ENCODE assay signal across 8 cellular contexts in the genomic region with DNA sequence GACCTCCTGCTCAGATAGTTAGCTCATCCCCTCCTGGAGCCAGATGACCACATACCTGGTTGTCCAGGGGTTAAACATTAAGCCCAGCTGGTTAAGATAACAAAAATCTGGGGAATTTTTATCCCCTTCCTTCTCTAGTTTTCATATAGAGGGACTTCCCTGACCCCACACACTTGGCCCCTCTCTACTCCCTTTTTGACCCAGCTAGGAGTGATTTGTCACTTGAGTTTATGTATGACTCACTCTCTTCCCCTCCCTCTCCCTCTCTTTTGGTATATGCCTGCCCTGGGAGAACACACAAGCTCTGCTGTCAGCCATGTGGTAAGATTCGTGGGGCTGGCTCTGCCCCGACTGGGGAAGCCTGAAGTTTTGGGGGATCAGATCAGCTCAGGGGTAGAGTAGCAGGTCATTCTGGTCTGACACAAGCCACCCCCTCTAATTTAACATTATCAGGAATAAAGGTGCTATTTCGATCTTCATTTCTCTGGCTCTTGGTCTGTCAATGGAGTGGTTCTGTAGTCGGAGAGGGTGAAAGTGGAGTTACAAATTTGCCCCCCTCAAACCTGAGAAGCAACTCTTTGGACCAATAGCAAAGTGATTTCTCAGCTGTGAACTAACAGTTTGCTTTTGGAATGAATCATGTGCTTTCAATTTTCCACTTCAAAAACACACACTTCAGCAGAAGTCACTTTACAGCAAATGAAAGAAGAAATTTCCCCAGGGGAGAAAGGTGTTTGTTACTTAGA.
DNase-seq lines count a peak whose midpoint lies in the region; ATAC-seq lines count a peak whose summit lies in the region.

No MANE protein-coding gene starts in this region.

- H3K27me3 Mint-ChIP-seq in activated naive CD8-positive, alpha-beta T cell treated with anti-CD3 and anti-CD28 coated beads, Interleukin-2, amount 50 U/mL, for 24 hours = peaks cover 12% of the 10 kb centered on the region

- peaks cover 16% of the 10 kb centered on the region for H3K4me1 Mint-ChIP-seq in activated naive CD8-positive, alpha-beta T cell treated with anti-CD3 and anti-CD28 coated beads, Interleukin-2, amount 50 U/mL, for 24 hours

- H3K4me2 ChIP-seq in neuronal stem cell (ENCODE audit: insufficient read depth, low read length, poor library complexity, severe bottlenecking) = no peak overlapping the region

- peak; percentile 57 for ATAC-seq in GM19025 (IDR thresholded peaks at IDR 0.05; ENCODE audit: low read depth, unreplicated experiment)
- peak; percentile 49 for ATAC-seq in HG03135 (IDR thresholded peaks at IDR 0.05; ENCODE audit: unreplicated experiment)
- ATAC-seq in activated naive CD8-positive, alpha-beta T cell treated with anti-CD3 and anti-CD28 coated beads, Interleukin-2, amount 50 U/mL, for 24 hours = peak; percentile 74

- H3K9ac ChIP-seq in neuronal stem cell (ENCODE audit: low read depth, low read length, poor library complexity) = no peak overlapping the region

- no peaks in the 10 kb centered on the region for H3K79me1 ChIP-seq in neuronal stem cell (ENCODE audit: low read depth, low read length)

- no peak overlapping the region for H3K18ac ChIP-seq in neuronal stem cell (ENCODE audit: low read length)

- H3K36me3 ChIP-seq in neuronal stem cell (replicated peaks in 1 of 2; ENCODE audit: control insufficient read depth in 2 of 2, insufficient read depth in 2 of 2, low read length in 2 of 2) = no peaks in the 10 kb centered on the region

- H3K36me3 Mint-ChIP-seq in activated naive CD8-positive, alpha-beta T cell treated with anti-CD3 and anti-CD28 coated beads, Interleukin-2, amount 50 U/mL, for 24 hours (ENCODE audit: low read depth) = no peaks in the 10 kb centered on the region

- H2BK15ac ChIP-seq in neuronal stem cell (ENCODE audit: low read length) = no peak overlapping the region

- no peak overlapping the region for H2BK120ac ChIP-seq in neuronal stem cell (ENCODE audit: low read depth, low read length)

- no peak overlapping the region for H2BK5ac ChIP-seq in neuronal stem cell (ENCODE audit: low read length)

- H3K9me3 Mint-ChIP-seq in activated naive CD8-positive, alpha-beta T cell treated with anti-CD3 and anti-CD28 coated beads, Interleukin-2, amount 50 U/mL, for 24 hours = peaks cover 3% of the 10 kb centered on the region

- no CpG with 5 or more reads among the region's 4 CpGs for whole genome bisulfite sequencing in neuronal stem cell (ENCODE audit: extremely low coverage in 2 of 2, insufficient read length in 2 of 2, insufficient replicate concordance in 1 of 2), 2 donors

- H2BK12ac ChIP-seq in neuronal stem cell (ENCODE audit: low read length) = no peak overlapping the region

- no peak overlapping the region for H3K4me3 ChIP-seq in neuronal stem cell (ENCODE audit: low read length in 2 of 2)

- DNase-seq in AG08396 (ENCODE audit: low spot score) = peak; percentile 28
- no peak for DNase-seq in activated naive CD8-positive, alpha-beta T cell treated with anti-CD3 and anti-CD28 coated beads, Interleukin-2, amount 50 U/mL, for 24 hours
- no peak for DNase-seq in superior temporal gyrus (ENCODE audit: extremely low spot score)
- no peak for DNase-seq in neuronal stem cell (ENCODE audit: low spot score)
- no peak for DNase-seq in NCI-H524 (lab: John Stamatoyannopoulos, UW)
- no peak for DNase-seq in HPDE6-E6E7 (ENCODE audit: extremely low spot score)

- H2AFZ ChIP-seq in neuronal stem cell (ENCODE audit: low read length) = no peak overlapping the region

- no peak overlapping the region for H3K4me3 Mint-ChIP-seq in activated naive CD8-positive, alpha-beta T cell treated with anti-CD3 and anti-CD28 coated beads, Interleukin-2, amount 50 U/mL, for 24 hours

- no peak overlapping the region for H2AK5ac ChIP-seq in neuronal stem cell (ENCODE audit: low read depth, low read length)

- no peak overlapping the region for H4K91ac ChIP-seq in neuronal stem cell (ENCODE audit: low read depth, low read length, poor library complexity)

- H3K9me3 ChIP-seq in neuronal stem cell (replicated peaks in 1 of 2; ENCODE audit: control insufficient read depth in 2 of 2, insufficient read depth in 1 of 2, low read depth in 1 of 2, low read length in 2 of 2) = no peaks in the 10 kb centered on the region

- H3K4me1 ChIP-seq in neuronal stem cell (ENCODE audit: control insufficient read depth in 2 of 2, insufficient read depth in 1 of 2, low read depth in 1 of 2, low read length in 2 of 2) = peaks cover 0 to 5% of the 10 kb centered on the region in 2 donors

- peak overlapping the region; percentile 74 for H3K27ac Mint-ChIP-seq in activated naive CD8-positive, alpha-beta T cell treated with anti-CD3 and anti-CD28 coated beads, Interleukin-2, amount 50 U/mL, for 24 hours

- no peak overlapping the region for H4K8ac ChIP-seq in neuronal stem cell (ENCODE audit: low read depth, low read length)

- no peak overlapping the region for H3K4ac ChIP-seq in neuronal stem cell (ENCODE audit: low read length)

- no peaks in the 10 kb centered on the region for H3K27me3 ChIP-seq in neuronal stem cell (ENCODE audit: control insufficient read depth in 3 of 3, insufficient read depth in 3 of 3, low read depth in 1 of 3, low read length in 3 of 3)

- no peak overlapping the region for H3K27ac ChIP-seq in neuronal stem cell (replicated peaks; ENCODE audit: low read length)

- H3K14ac ChIP-seq in neuronal stem cell (ENCODE audit: low read length) = no peak overlapping the region

- no peak overlapping the region for H3K23ac ChIP-seq in neuronal stem cell (ENCODE audit: low read depth, low read length, poor library complexity)
